Comparison of ENCODE assay signal across 8 cellular contexts in genomic region chr14:73752297-73752992, GRCh38. TPM values are rescaled to one million over a fixed set of nuclear protein-coding genes. Genes with fewer than 3 reads are reported as not detected.
DNase-seq lines count a peak whose midpoint lies in the region; ATAC-seq and TF ChIP-seq lines count a peak whose summit lies in the region.

No MANE protein-coding gene starts in this region.

- H3K36me3 ChIP-seq in BLaER1 treated with 17β-estradiol and CSF1 and Interleukin-3, amounts not matched to agents 10 nM and 100 nM: peaks cover 0 to 17% (median 5%) of the 10 kb centered on the region in 11 experiments; a peak in 7 of 22 replicates

- H3K27me3 Mint-ChIP-seq in activated T-helper 1 cell treated with anti-CD3 and anti-CD28 coated beads, Interleukin-12 subunit alpha, Interleukin-12 subunit beta, Interleukin-2, Interleukin-4 antibody, amounts not matched to agents 30 ng/mL and 10 ng/mL and 1 ng/mL, durations not matched to agents 14 hours and 24 hours and 36 hours (ENCODE audit: insufficient read depth): no peaks in the 10 kb centered on the region
- H3K27me3 Mint-ChIP-seq in progenitor cell of endocrine pancreas: no peaks in the 10 kb centered on the region

- H3K27me3 ChIP-seq in BLaER1 treated with 17β-estradiol and CSF1 and Interleukin-3, amounts not matched to agents 10 nM and 100 nM: no peaks in the 10 kb centered on the region

- peak overlapping the region; percentile 71 to 98 (median 95) for H3K9ac ChIP-seq in BLaER1 treated with 17β-estradiol and CSF1 and Interleukin-3, amounts not matched to agents 10 nM and 100 nM

- H3K4me1 ChIP-seq in BLaER1 treated with 17β-estradiol and CSF1 and Interleukin-3, amounts not matched to agents 10 nM and 100 nM: peaks cover 98 to 100% (median 100%) of the 10 kb centered on the region in 10 experiments

- H3K27ac ChIP-seq in BLaER1 treated with 17β-estradiol and CSF1 and Interleukin-3, amounts not matched to agents 10 nM and 100 nM: peak overlapping the region; percentile 76 to 99 (median 95)

- peak overlapping the region; percentile 31 for H3K4me3 Mint-ChIP-seq in activated T-helper 1 cell treated with anti-CD3 and anti-CD28 coated beads, Interleukin-12 subunit alpha, Interleukin-12 subunit beta, Interleukin-2, Interleukin-4 antibody, amounts not matched to agents 30 ng/mL and 10 ng/mL and 1 ng/mL, durations not matched to agents 14 hours and 24 hours and 36 hours
- H3K4me3 Mint-ChIP-seq in progenitor cell of endocrine pancreas (ENCODE audit: low read depth): no peak overlapping the region

- no peaks in the 10 kb centered on the region for H3K9me3 Mint-ChIP-seq in activated T-helper 1 cell treated with anti-CD3 and anti-CD28 coated beads, Interleukin-12 subunit alpha, Interleukin-12 subunit beta, Interleukin-2, Interleukin-4 antibody, amounts not matched to agents 30 ng/mL and 10 ng/mL and 1 ng/mL, durations not matched to agents 14 hours and 24 hours and 36 hours
- no peaks in the 10 kb centered on the region for H3K9me3 Mint-ChIP-seq in progenitor cell of endocrine pancreas (ENCODE audit: low read depth)

- no peaks in the 10 kb centered on the region for H3K9me3 ChIP-seq in BLaER1 treated with 17β-estradiol and CSF1 and Interleukin-3, amounts not matched to agents 10 nM and 100 nM (replicated peaks in 1 of 11)

- H3K4me2 ChIP-seq in BLaER1 treated with 17β-estradiol and CSF1 and Interleukin-3, amounts not matched to agents 10 nM and 100 nM: peak overlapping the region; percentile 97 to 100 (median 99)

- TF ChIP-seq CTCF in fibroblast of villous mesenchyme (IDR thresholded peaks at IDR 0.05; ENCODE audit: insufficient read depth, low read depth, low read length) (peak; percentile 33), progenitor cell of endocrine pancreas (IDR thresholded peaks at IDR 0.05; ENCODE audit: unreplicated experiment) (peak; percentile 24)

- ATAC-seq in HG02678 (IDR thresholded peaks at IDR 0.05; ENCODE audit: unreplicated experiment): no peak

- peak in 52 of 76 experiments; percentile 18 to 79 (median 50) for DNase-seq in HUDEP-2 (lab: John Stamatoyannopoulos, UW; ENCODE audit: unreplicated experiment in 76 of 76)
- DNase-seq in activated T-helper 1 cell treated with anti-CD3 and anti-CD28 coated beads, Interleukin-12 subunit alpha, Interleukin-12 subunit beta, Interleukin-2, Interleukin-4 antibody, amounts not matched to agents 30 ng/mL and 10 ng/mL and 1 ng/mL, durations not matched to agents 14 hours and 24 hours and 36 hours (ENCODE audit: low spot score): no peak
- peak; percentile 58 for DNase-seq in fibroblast of villous mesenchyme (ENCODE audit: low read depth)
- no peak for DNase-seq in progenitor cell of endocrine pancreas (ENCODE audit: low spot score, unreplicated experiment)
- no peak for DNase-seq in UCSD-AML1 (lab: John Stamatoyannopoulos, UW; ENCODE audit: unreplicated experiment)
- no peak for DNase-seq in NCI-H82 treated with DMSO at 0.1 percent for 48 hours (lab: John Stamatoyannopoulos, UW; ENCODE audit: unreplicated experiment)

- peak overlapping the region; percentile 96 for H3K27ac Mint-ChIP-seq in activated T-helper 1 cell treated with anti-CD3 and anti-CD28 coated beads, Interleukin-12 subunit alpha, Interleukin-12 subunit beta, Interleukin-2, Interleukin-4 antibody, amounts not matched to agents 30 ng/mL and 10 ng/mL and 1 ng/mL, durations not matched to agents 14 hours and 24 hours and 36 hours
- H3K27ac Mint-ChIP-seq in progenitor cell of endocrine pancreas: no peak overlapping the region

- intact Hi-C loops in activated T-helper 1 cell treated with anti-CD3 and anti-CD28 coated beads, Interleukin-12 subunit alpha, Interleukin-12 subunit beta, Interleukin-2, Interleukin-4 antibody, amounts not matched to agents 30 ng/mL and 10 ng/mL and 1 ng/mL, durations not matched to agents 14 hours and 24 hours and 36 hours (cut with micrococcal nuclease): no loop called here

- H4K20me1 ChIP-seq in BLaER1 treated with 17β-estradiol and CSF1 and Interleukin-3, amounts not matched to agents 10 nM and 100 nM: peaks cover 92 to 100% (median 100%) of the 10 kb centered on the region in 11 experiments

- no peaks in the 10 kb centered on the region for H3K36me3 Mint-ChIP-seq in activated T-helper 1 cell treated with anti-CD3 and anti-CD28 coated beads, Interleukin-12 subunit alpha, Interleukin-12 subunit beta, Interleukin-2, Interleukin-4 antibody, amounts not matched to agents 30 ng/mL and 10 ng/mL and 1 ng/mL, durations not matched to agents 14 hours and 24 hours and 36 hours (ENCODE audit: low read depth)
- H3K36me3 Mint-ChIP-seq in progenitor cell of endocrine pancreas (ENCODE audit: insufficient read depth): no peaks in the 10 kb centered on the region

- H3K4me1 Mint-ChIP-seq in activated T-helper 1 cell treated with anti-CD3 and anti-CD28 coated beads, Interleukin-12 subunit alpha, Interleukin-12 subunit beta, Interleukin-2, Interleukin-4 antibody, amounts not matched to agents 30 ng/mL and 10 ng/mL and 1 ng/mL, durations not matched to agents 14 hours and 24 hours and 36 hours (ENCODE audit: low read depth): peaks cover 98% of the 10 kb centered on the region
- peaks cover 35% of the 10 kb centered on the region for H3K4me1 Mint-ChIP-seq in progenitor cell of endocrine pancreas (ENCODE audit: low read depth)

- H3K4me3 ChIP-seq in BLaER1 treated with 17β-estradiol and CSF1 and Interleukin-3, amounts not matched to agents 10 nM and 100 nM: peak overlapping the region; percentile 40 to 96 (median 68); a peak in 18 of 20 replicates
- no peak overlapping the region for H3K4me3 ChIP-seq in fibroblast of villous mesenchyme (ENCODE audit: low read depth, low read length)

RNA-seq across cellular contexts. Expression of gene PNMA1, which starts 38.3 kb away (rescaled TPM):
- 29.7 and 30.6 TPM in 2 replicates for total RNA-seq in activated T-helper 1 cell treated with anti-CD3 and anti-CD28 coated beads, Interleukin-12 subunit alpha, Interleukin-12 subunit beta, Interleukin-2, Interleukin-4 antibody, amounts not matched to agents 30 ng/mL and 10 ng/mL and 1 ng/mL, durations not matched to agents 14 hours and 24 hours and 36 hours
- 29.6 and 31.1 TPM in 2 replicates for total RNA-seq in fibroblast of villous mesenchyme
- 52.7 and 59.0 TPM in 2 replicates for total RNA-seq in progenitor cell of endocrine pancreas

Comparison
In these comparisons a context has a peak if more than half of its experiments do, and no peak if none do; other contexts are left out.
1. DNase-seq: peak in HUDEP-2 (52 of 76) and fibroblast of villous mesenchyme (single experiment); none in activated T-helper 1 cell treated with anti-CD3 and anti-CD28 coated beads, Interleukin-12 subunit alpha, Interleukin-12 subunit beta, Interleukin-2, Interleukin-4 antibody, amounts not matched to agents 30 ng/mL and 10 ng/mL and 1 ng/mL, durations not matched to agents 14 hours and 24 hours and 36 hours (single experiment), progenitor cell of endocrine pancreas (single experiment), UCSD-AML1 (single experiment) and NCI-H82 treated with DMSO at 0.1 percent for 48 hours (single experiment).